In the genomic region with DNA sequence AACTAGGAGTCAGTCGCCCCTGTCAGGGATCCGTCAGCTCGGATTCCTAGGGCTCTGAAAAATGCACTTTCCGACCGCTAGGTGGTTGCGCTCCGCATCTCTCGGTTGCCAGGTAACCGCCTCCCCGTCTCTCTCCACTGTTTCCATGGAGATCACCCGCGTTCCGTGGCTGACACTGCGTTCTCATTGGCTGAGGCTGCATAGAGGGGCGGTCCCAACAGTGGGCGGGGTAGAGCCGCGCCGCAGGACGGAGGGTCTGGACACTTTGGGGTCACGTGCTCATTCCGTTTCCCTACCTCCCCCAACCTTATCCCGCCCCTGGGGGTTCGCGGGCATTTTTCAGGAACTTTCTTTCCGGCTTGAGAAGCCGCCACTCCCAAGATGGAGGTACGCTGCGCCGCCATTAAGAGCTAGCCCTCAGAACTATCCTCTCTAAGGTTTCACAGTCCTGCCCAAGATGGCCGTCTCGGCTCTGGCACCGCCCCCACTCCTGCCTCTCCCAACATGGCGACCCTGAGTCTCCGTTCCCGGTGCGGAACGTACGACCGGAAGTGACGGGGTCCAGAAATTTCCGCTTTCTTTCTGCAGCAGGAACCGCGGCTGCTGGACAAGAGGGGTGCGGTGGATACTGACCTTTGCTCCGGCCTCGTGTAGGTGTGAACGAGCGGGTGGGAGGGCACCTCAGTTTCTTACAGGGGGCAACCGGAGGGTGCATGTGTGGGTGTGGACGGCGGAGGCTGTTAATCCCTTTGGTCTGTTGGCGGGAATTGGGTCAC, we compare ENCODE assay signal across 8 cellular contexts. TPM values are rescaled to one million over a fixed set of nuclear protein-coding genes. Genes with fewer than 3 reads are reported as not detected.
A peak's percentile ranks its signal among the peaks of the same experiment; 100 is the strongest.
DNase-seq lines count a peak whose midpoint lies in the region; ATAC-seq and TF ChIP-seq lines count a peak whose summit lies in the region.

A gene (minus strand): TSS at position 65 of the 776 bp plus-strand sequence. CDS start 105 bp downstream, outside the sequence.
A gene with protein sequence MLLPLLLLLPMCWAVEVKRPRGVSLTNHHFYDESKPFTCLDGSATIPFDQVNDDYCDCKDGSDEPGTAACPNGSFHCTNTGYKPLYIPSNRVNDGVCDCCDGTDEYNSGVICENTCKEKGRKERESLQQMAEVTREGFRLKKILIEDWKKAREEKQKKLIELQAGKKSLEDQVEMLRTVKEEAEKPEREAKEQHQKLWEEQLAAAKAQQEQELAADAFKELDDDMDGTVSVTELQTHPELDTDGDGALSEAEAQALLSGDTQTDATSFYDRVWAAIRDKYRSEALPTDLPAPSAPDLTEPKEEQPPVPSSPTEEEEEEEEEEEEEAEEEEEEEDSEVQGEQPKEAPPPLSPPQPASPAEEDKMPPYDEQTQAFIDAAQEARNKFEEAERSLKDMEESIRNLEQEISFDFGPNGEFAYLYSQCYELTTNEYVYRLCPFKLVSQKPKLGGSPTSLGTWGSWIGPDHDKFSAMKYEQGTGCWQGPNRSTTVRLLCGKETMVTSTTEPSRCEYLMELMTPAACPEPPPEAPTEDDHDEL (plus strand): TSS at position 579 of the 776 bp plus-strand sequence. CDS start 483 bp downstream, outside the sequence.

- DNase-seq in BE2C (peak; percentile 99), NCI-H460 (ENCODE audit: extremely low read depth, low read depth) (peak; percentile 98), kidney glomerular epithelial cell (lab: John Stamatoyannopoulos, UW) (peak; percentile 100)
- peak; percentile 95 to 98 for DNase-seq in activated CD4-positive, alpha-beta T cell treated with anti-CD3 and anti-CD28 coated beads for 24 hours (ENCODE audit: low read depth in 2 of 2)
- peak; percentile 95 for DNase-seq in stimulated activated CD4-positive, alpha-beta T cell treated with anti-CD3 and anti-CD28 coated beads, Interleukin-1b, Interleukin-23, amount 100 ng/mL, for 1 hour (ENCODE audit: low read depth in 2 of 2)

- H3K4me1 ChIP-seq in BE2C = no peaks in the 10 kb centered on the region

- peak; percentile 84 for TF ChIP-seq POLR2A in GM19099 (IDR thresholded peaks at IDR 0.05; ENCODE audit: extremely low read depth, insufficient read length, low read depth)

- peak; percentile 82 for TF ChIP-seq CTCF in BE2C (IDR thresholded peaks at IDR 0.05; ENCODE audit: low read depth, low read length)

- H3K4me3 ChIP-seq in BE2C (ENCODE audit: low read depth, low read length) = peak within 1 kb of the TSS; percentile 98

- ATAC-seq in HG03432 (IDR thresholded peaks at IDR 0.05; ENCODE audit: unreplicated experiment) = peak; percentile 90

- H3K27me3 ChIP-seq in BE2C = no peaks in the 10 kb centered on the region

- H3K36me3 ChIP-seq in BE2C = peaks cover 19% of the 10 kb centered on the region

- peak within 1 kb of the TSS; percentile 99 for H3K27ac ChIP-seq in cingulate gyrus (ENCODE audit: low read depth, low read length)

- H3K9me3 ChIP-seq in BE2C = no peaks in the 10 kb centered on the region

RNA-seq across cellular contexts. Expression of the first gene that starts in this region (rescaled TPM):
- 2.0 TPM for polyA plus RNA-seq in BE2C (2012; ENCODE audit: insufficient read depth, insufficient read length, low read depth)
- 0.20 and 0.47 TPM in 2 replicates for total RNA-seq in NCI-H460 (2014; rRNA removed; shearing (Covaris generic))
- polyA plus RNA-seq in NCI-H460 (2014; cell fraction: nucleus; rRNA removed) = 0.08 TPM in 1 of 2 replicates, not detected in the other

RNA-seq across cellular contexts. Expression of the second gene that starts in this region (rescaled TPM):
- polyA plus RNA-seq in BE2C (2012; ENCODE audit: insufficient read depth, insufficient read length, low read depth) = 490 TPM
- 122 and 131 TPM in 2 replicates for total RNA-seq in NCI-H460 (2014; rRNA removed; shearing (Covaris generic))
- 85.9 and 105 TPM in 2 replicates for polyA plus RNA-seq in NCI-H460 (2014; cell fraction: nucleus; rRNA removed)

Comparison
In these comparisons a context has a peak if more than half of its experiments do, and no peak if none do; other contexts are left out.
1. Peak in every context shown above with its lines: DNase-seq, ATAC-seq, H3K4me3 ChIP-seq and H3K27ac ChIP-seq.